7 cellular contexts compared by ENCODE assay signal in genomic region chr5:112604741-112605390, GRCh38.
DNase-seq lines count a peak whose midpoint lies in the region; ATAC-seq and TF ChIP-seq lines count a peak whose summit lies in the region.

No MANE protein-coding gene starts in this region.

- 22% methylated on average over 2 of the region's 2 CpGs for WGBS in right lobe of liver (ENCODE audit: insufficient coverage, low coverage, low lambda C conversion rate, missing lambda C conversion rate)

- no peak overlapping the region for H3K27ac ChIP-seq in right lobe of liver

- intact Hi-C loops in right lobe of liver (cut with DNase I), result no loop called here
- intact Hi-C loops in activated T-helper 1 cell treated with anti-CD3 and anti-CD28 coated beads, Interleukin-12 subunit alpha, Interleukin-12 subunit beta, Interleukin-2, Interleukin-4 antibody, amounts not matched to agents 30 ng/mL and 10 ng/mL and 1 ng/mL, durations not matched to agents 14 hours and 24 hours and 36 hours (cut with micrococcal nuclease), result no loop called here

- DNase-seq in SIG-M5 (lab: John Stamatoyannopoulos, UW) (peak; percentile 26), right lobe of liver (no peak), NCI-H1930 (lab: John Stamatoyannopoulos, UW) (no peak)
- DNase-seq in activated T-helper 1 cell treated with anti-CD3 and anti-CD28 coated beads, Interleukin-12 subunit alpha, Interleukin-12 subunit beta, Interleukin-2, Interleukin-4 antibody, amounts not matched to agents 30 ng/mL and 10 ng/mL and 1 ng/mL, durations not matched to agents 14 hours and 24 hours and 36 hours (ENCODE audit: low spot score), result no peak

- H3K4me3 Mint-ChIP-seq in activated T-helper 1 cell treated with anti-CD3 and anti-CD28 coated beads, Interleukin-12 subunit alpha, Interleukin-12 subunit beta, Interleukin-2, Interleukin-4 antibody, amounts not matched to agents 30 ng/mL and 10 ng/mL and 1 ng/mL, durations not matched to agents 14 hours and 24 hours and 36 hours, result no peak overlapping the region

- TF ChIP-seq CTCF in right lobe of liver (IDR thresholded peaks at IDR 0.05), result peak in 2 of 4 donors; percentile 30 to 36

- no peaks in the 10 kb centered on the region for H3K36me3 Mint-ChIP-seq in activated T-helper 1 cell treated with anti-CD3 and anti-CD28 coated beads, Interleukin-12 subunit alpha, Interleukin-12 subunit beta, Interleukin-2, Interleukin-4 antibody, amounts not matched to agents 30 ng/mL and 10 ng/mL and 1 ng/mL, durations not matched to agents 14 hours and 24 hours and 36 hours (ENCODE audit: low read depth)

- H3K4me1 Mint-ChIP-seq in activated T-helper 1 cell treated with anti-CD3 and anti-CD28 coated beads, Interleukin-12 subunit alpha, Interleukin-12 subunit beta, Interleukin-2, Interleukin-4 antibody, amounts not matched to agents 30 ng/mL and 10 ng/mL and 1 ng/mL, durations not matched to agents 14 hours and 24 hours and 36 hours (ENCODE audit: low read depth), result no peaks in the 10 kb centered on the region

- peak; percentile 63 for ATAC-seq in GM18868 (IDR thresholded peaks at IDR 0.05; ENCODE audit: unreplicated experiment)
- peak; percentile 72 for ATAC-seq in HG03135 (IDR thresholded peaks at IDR 0.05; ENCODE audit: unreplicated experiment)
- ATAC-seq in right lobe of liver, result peak; percentile 63 to 95 (median 80)
- ATAC-seq in HG02852 (IDR thresholded peaks at IDR 0.05; ENCODE audit: unreplicated experiment), result no peak

- no peak for TF ChIP-seq POLR2A in right lobe of liver (IDR thresholded peaks at IDR 0.05)

- no peak overlapping the region for H3K27ac Mint-ChIP-seq in activated T-helper 1 cell treated with anti-CD3 and anti-CD28 coated beads, Interleukin-12 subunit alpha, Interleukin-12 subunit beta, Interleukin-2, Interleukin-4 antibody, amounts not matched to agents 30 ng/mL and 10 ng/mL and 1 ng/mL, durations not matched to agents 14 hours and 24 hours and 36 hours

- H3K9me3 ChIP-seq in right lobe of liver, result no peaks in the 10 kb centered on the region

- H3K27me3 ChIP-seq in right lobe of liver, result no peaks in the 10 kb centered on the region

- H3K4me3 ChIP-seq in right lobe of liver, result no peak overlapping the region

- no peaks in the 10 kb centered on the region for H3K27me3 Mint-ChIP-seq in activated T-helper 1 cell treated with anti-CD3 and anti-CD28 coated beads, Interleukin-12 subunit alpha, Interleukin-12 subunit beta, Interleukin-2, Interleukin-4 antibody, amounts not matched to agents 30 ng/mL and 10 ng/mL and 1 ng/mL, durations not matched to agents 14 hours and 24 hours and 36 hours (ENCODE audit: insufficient read depth)

- H3K4me1 ChIP-seq in right lobe of liver, result peaks cover 0 to 3% (median 0%) of the 10 kb centered on the region in 4 donors

- H3K9me3 Mint-ChIP-seq in activated T-helper 1 cell treated with anti-CD3 and anti-CD28 coated beads, Interleukin-12 subunit alpha, Interleukin-12 subunit beta, Interleukin-2, Interleukin-4 antibody, amounts not matched to agents 30 ng/mL and 10 ng/mL and 1 ng/mL, durations not matched to agents 14 hours and 24 hours and 36 hours, result no peaks in the 10 kb centered on the region

- no peaks in the 10 kb centered on the region for H3K36me3 ChIP-seq in right lobe of liver
